In the genomic region with DNA sequence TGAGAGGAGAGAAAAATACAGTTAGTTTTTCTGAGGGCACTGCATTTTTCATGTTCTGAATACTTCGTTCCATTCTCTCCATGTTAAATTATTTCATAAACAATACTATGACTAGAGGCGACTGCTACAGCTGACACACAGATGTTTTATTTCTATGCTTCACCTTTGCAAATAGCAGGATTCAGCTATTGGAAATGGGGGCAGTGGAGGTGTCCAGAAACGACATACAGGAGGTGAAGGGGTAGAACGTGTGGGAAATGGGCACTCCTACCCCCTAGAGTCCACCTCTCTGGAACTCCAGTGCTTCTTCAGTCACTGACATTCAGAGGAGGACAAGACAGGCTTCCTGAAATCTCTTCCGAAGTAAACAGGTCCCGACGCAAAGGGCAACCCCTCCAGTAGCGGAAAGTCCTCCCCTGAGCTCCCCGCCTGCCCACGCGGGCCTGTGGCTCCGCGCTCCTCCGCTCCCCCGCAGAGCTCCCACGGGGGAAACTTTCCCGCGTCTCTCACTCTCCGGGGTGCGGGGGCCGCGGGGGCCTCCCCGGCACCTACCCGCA, we compare ENCODE assay signal across 8 cellular contexts.
DNase-seq lines count a peak whose midpoint lies in the region; ATAC-seq and TF ChIP-seq lines count a peak whose summit lies in the region.

No MANE protein-coding gene starts in this region.

- peak overlapping the region; percentile 83 for H3K4me3 ChIP-seq in astrocyte of the cerebellum (ENCODE audit: low read depth, low read length)

- peak overlapping the region; percentile 98 for H3K4me3 Mint-ChIP-seq in stimulated activated naive B cell treated with anti-CD40 and anti-IgM and Interleukin-4, amounts not matched to agents 10 μg/mL and 1 μg/mL and 100 μg/mL, for 72 hours

- DNase-seq in CD1c-positive myeloid dendritic cell (ENCODE audit: extremely low spot score) (peak; percentile 75), NCI-H1105 treated with DMSO at 0.1 percent for 48 hours (lab: John Stamatoyannopoulos, UW) (peak; percentile 74), astrocyte of the cerebellum (ENCODE audit: low read depth) (no peak), iris pigment epithelial cell (ENCODE audit: low read depth) (peak; percentile 43)
- no peak for DNase-seq in stimulated activated naive B cell treated with anti-CD40 and anti-IgM and Interleukin-4, amounts not matched to agents 10 μg/mL and 1 μg/mL and 100 μg/mL, for 72 hours

- H3K36me3 Mint-ChIP-seq in stimulated activated naive B cell treated with anti-CD40 and anti-IgM and Interleukin-4, amounts not matched to agents 10 μg/mL and 1 μg/mL and 100 μg/mL, for 72 hours: no peaks in the 10 kb centered on the region

- H3K9me3 Mint-ChIP-seq in stimulated activated naive B cell treated with anti-CD40 and anti-IgM and Interleukin-4, amounts not matched to agents 10 μg/mL and 1 μg/mL and 100 μg/mL, for 72 hours: no peaks in the 10 kb centered on the region

- in situ Hi-C loops in astrocyte of the cerebellum (cut with HindIII; ENCODE audit: low sequenced_read_pairs): no loop called here

- no peak for TF ChIP-seq CTCF in astrocyte of the cerebellum (IDR thresholded peaks at IDR 0.05; ENCODE audit: low read depth, low read length, missing control alignments)

- H3K4me1 Mint-ChIP-seq in stimulated activated naive B cell treated with anti-CD40 and anti-IgM and Interleukin-4, amounts not matched to agents 10 μg/mL and 1 μg/mL and 100 μg/mL, for 72 hours: peaks cover 9 to 12% of the 10 kb centered on the region in 2 donors

- no peaks in the 10 kb centered on the region for H3K27me3 Mint-ChIP-seq in stimulated activated naive B cell treated with anti-CD40 and anti-IgM and Interleukin-4, amounts not matched to agents 10 μg/mL and 1 μg/mL and 100 μg/mL, for 72 hours

- H3K27ac Mint-ChIP-seq in stimulated activated naive B cell treated with anti-CD40 and anti-IgM and Interleukin-4, amounts not matched to agents 10 μg/mL and 1 μg/mL and 100 μg/mL, for 72 hours: peak overlapping the region; percentile 98

- ATAC-seq in GM21367 (IDR thresholded peaks at IDR 0.05; ENCODE audit: unreplicated experiment) (peak; percentile 19), GM19023 (IDR thresholded peaks at IDR 0.05; ENCODE audit: unreplicated experiment) (no peak), HG03565 (IDR thresholded peaks at IDR 0.05; ENCODE audit: unreplicated experiment) (no peak)
- peak; percentile 38 to 44 for ATAC-seq in stimulated activated naive B cell treated with anti-CD40 and anti-IgM and Interleukin-4, amounts not matched to agents 10 μg/mL and 1 μg/mL and 100 μg/mL, for 72 hours (replicated peaks)

Comparison
In these comparisons a context has a peak if more than half of its experiments do, and no peak if none do; other contexts are left out.
1. DNase-seq: peak in CD1c-positive myeloid dendritic cell (single experiment), NCI-H1105 treated with DMSO at 0.1 percent for 48 hours (single experiment) and iris pigment epithelial cell (single experiment); none in astrocyte of the cerebellum (single experiment) and stimulated activated naive B cell treated with anti-CD40 and anti-IgM and Interleukin-4, amounts not matched to agents 10 μg/mL and 1 μg/mL and 100 μg/mL, for 72 hours (single experiment).
2. ATAC-seq: peak in GM21367 (single experiment) and stimulated activated naive B cell treated with anti-CD40 and anti-IgM and Interleukin-4, amounts not matched to agents 10 μg/mL and 1 μg/mL and 100 μg/mL, for 72 hours (2 of 2); none in GM19023 (single experiment) and HG03565 (single experiment).